8 cellular contexts compared by ENCODE assay signal in genomic region chr1:202193614-202194327, GRCh38. TPM values are rescaled to one million over a fixed set of nuclear protein-coding genes. Genes with fewer than 3 reads are reported as not detected.
DNase-seq lines count a peak whose midpoint lies in the region; ATAC-seq and TF ChIP-seq lines count a peak whose summit lies in the region.

A gene with protein sequence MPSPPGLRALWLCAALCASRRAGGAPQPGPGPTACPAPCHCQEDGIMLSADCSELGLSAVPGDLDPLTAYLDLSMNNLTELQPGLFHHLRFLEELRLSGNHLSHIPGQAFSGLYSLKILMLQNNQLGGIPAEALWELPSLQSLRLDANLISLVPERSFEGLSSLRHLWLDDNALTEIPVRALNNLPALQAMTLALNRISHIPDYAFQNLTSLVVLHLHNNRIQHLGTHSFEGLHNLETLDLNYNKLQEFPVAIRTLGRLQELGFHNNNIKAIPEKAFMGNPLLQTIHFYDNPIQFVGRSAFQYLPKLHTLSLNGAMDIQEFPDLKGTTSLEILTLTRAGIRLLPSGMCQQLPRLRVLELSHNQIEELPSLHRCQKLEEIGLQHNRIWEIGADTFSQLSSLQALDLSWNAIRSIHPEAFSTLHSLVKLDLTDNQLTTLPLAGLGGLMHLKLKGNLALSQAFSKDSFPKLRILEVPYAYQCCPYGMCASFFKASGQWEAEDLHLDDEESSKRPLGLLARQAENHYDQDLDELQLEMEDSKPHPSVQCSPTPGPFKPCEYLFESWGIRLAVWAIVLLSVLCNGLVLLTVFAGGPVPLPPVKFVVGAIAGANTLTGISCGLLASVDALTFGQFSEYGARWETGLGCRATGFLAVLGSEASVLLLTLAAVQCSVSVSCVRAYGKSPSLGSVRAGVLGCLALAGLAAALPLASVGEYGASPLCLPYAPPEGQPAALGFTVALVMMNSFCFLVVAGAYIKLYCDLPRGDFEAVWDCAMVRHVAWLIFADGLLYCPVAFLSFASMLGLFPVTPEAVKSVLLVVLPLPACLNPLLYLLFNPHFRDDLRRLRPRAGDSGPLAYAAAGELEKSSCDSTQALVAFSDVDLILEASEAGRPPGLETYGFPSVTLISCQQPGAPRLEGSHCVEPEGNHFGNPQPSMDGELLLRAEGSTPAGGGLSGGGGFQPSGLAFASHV (plus strand): TSS chr1:202193799. CDS start chr1:202193990, 191 bp downstream.

- H3K27ac Mint-ChIP-seq in brain: peak within 1 kb of the TSS in 2 of 5 experiments; percentile 23 to 60
- peak within 1 kb of the TSS; percentile 68 for H3K27ac Mint-ChIP-seq in stimulated activated naive B cell treated with anti-CD40 and anti-IgM and Interleukin-4, amounts not matched to agents 10 μg/mL and 1 μg/mL and 100 μg/mL, for 72 hours

- no peak for TF ChIP-seq CTCF in brain (conservative IDR thresholded peaks at IDR 0.05)

- peaks cover 14% of the 10 kb centered on the region for H3K4me1 Mint-ChIP-seq in brain
- H3K4me1 Mint-ChIP-seq in stimulated activated naive B cell treated with anti-CD40 and anti-IgM and Interleukin-4, amounts not matched to agents 10 μg/mL and 1 μg/mL and 100 μg/mL, for 72 hours: peaks cover 11 to 27% of the 10 kb centered on the region in 2 donors

- no peaks in the 10 kb centered on the region for H3K36me3 Mint-ChIP-seq in brain
- no peaks in the 10 kb centered on the region for H3K36me3 Mint-ChIP-seq in stimulated activated naive B cell treated with anti-CD40 and anti-IgM and Interleukin-4, amounts not matched to agents 10 μg/mL and 1 μg/mL and 100 μg/mL, for 72 hours

- peak; percentile 26 to 36 for ATAC-seq in stimulated activated naive B cell treated with anti-CD40 and anti-IgM and Interleukin-4, amounts not matched to agents 10 μg/mL and 1 μg/mL and 100 μg/mL, for 72 hours (replicated peaks)
- ATAC-seq in HG02759 (IDR thresholded peaks at IDR 0.05; ENCODE audit: unreplicated experiment) (no peak), GM21723 (IDR thresholded peaks at IDR 0.05; ENCODE audit: unreplicated experiment) (no peak), HG03095 (IDR thresholded peaks at IDR 0.05; ENCODE audit: unreplicated experiment) (no peak)

- DNase-seq in DMS 273 (lab: John Stamatoyannopoulos, UW; ENCODE audit: unreplicated experiment) (peak; percentile 51), DMS 273 treated with DMSO at 0.1 percent for 48 hours (lab: John Stamatoyannopoulos, UW) (no peak), islet precursor cell (peak; percentile 63)
- no peak for DNase-seq in stimulated activated naive B cell treated with anti-CD40 and anti-IgM and Interleukin-4, amounts not matched to agents 10 μg/mL and 1 μg/mL and 100 μg/mL, for 72 hours

- peak within 1 kb of the TSS; percentile 68 to 80 (median 78) for H3K4me3 Mint-ChIP-seq in brain
- peak within 1 kb of the TSS; percentile 74 to 79 for H3K4me3 Mint-ChIP-seq in stimulated activated naive B cell treated with anti-CD40 and anti-IgM and Interleukin-4, amounts not matched to agents 10 μg/mL and 1 μg/mL and 100 μg/mL, for 72 hours

- peaks cover 61% of the 10 kb centered on the region for H3K27me3 Mint-ChIP-seq in brain
- peaks cover 50 to 57% of the 10 kb centered on the region in 2 donors for H3K27me3 Mint-ChIP-seq in stimulated activated naive B cell treated with anti-CD40 and anti-IgM and Interleukin-4, amounts not matched to agents 10 μg/mL and 1 μg/mL and 100 μg/mL, for 72 hours

- peaks cover 0 to 5% (median 5%) of the 10 kb centered on the region in 5 experiments for H3K9me3 Mint-ChIP-seq in brain
- no peaks in the 10 kb centered on the region for H3K9me3 Mint-ChIP-seq in stimulated activated naive B cell treated with anti-CD40 and anti-IgM and Interleukin-4, amounts not matched to agents 10 μg/mL and 1 μg/mL and 100 μg/mL, for 72 hours

RNA-seq across cellular contexts. Expression of the gene that starts here (rescaled TPM):
- 0.66 TPM for polyA plus RNA-seq in brain (ENCODE audit: insufficient read depth, low read depth, low replicate concordance)

Comparison
In these comparisons a context has a peak if more than half of its experiments do, and no peak if none do; other contexts are left out.
1. DNase-seq: peak in DMS 273 (single experiment) and islet precursor cell (single experiment); none in DMS 273 treated with DMSO at 0.1 percent for 48 hours (single experiment) and stimulated activated naive B cell treated with anti-CD40 and anti-IgM and Interleukin-4, amounts not matched to agents 10 μg/mL and 1 μg/mL and 100 μg/mL, for 72 hours (single experiment).
2. ATAC-seq: peak in stimulated activated naive B cell treated with anti-CD40 and anti-IgM and Interleukin-4, amounts not matched to agents 10 μg/mL and 1 μg/mL and 100 μg/mL, for 72 hours (2 of 2); none in HG02759 (single experiment), GM21723 (single experiment) and HG03095 (single experiment).